In genomic region chr1:59657873-59658465, GRCh38 we compare ENCODE assay signal across 33 cellular contexts.
"Had no signal": no experiment of that assay in that cellular context is flagged by ENCODE, and none has a peak within 500 bp of the region (broad histone marks: within the 10 kb centered on the region; RNA-seq: fewer than 3 reads in every experiment).

No MANE protein-coding gene starts in this region.

- H3K27me3 ChIP-seq: adrenal gland, body of pancreas, brain microvascular endothelial cell, breast epithelium had no signal

- H3K4me1 ChIP-seq: adrenal gland, body of pancreas, breast epithelium had no signal

- DNase-seq: activated B cell treated with CpG ODN at 0.5 μM for 24 hours; activated CD4-positive, alpha-beta memory T cell treated with anti-CD3 and anti-CD28 coated beads for 36 hours; activated CD4-positive, alpha-beta T cell treated with anti-CD3 and anti-CD28 coated beads for 4 hours; activated CD4-positive, alpha-beta T cell treated with anti-CD3 and anti-CD28 coated beads, Interleukin-2, amount 10 ng/mL, durations not matched to agents 24 days and 14 days; activated CD4-positive, alpha-beta T cell treated with anti-CD3 and anti-CD28 coated beads, Interleukin-2, amount 50 U/mL, for 1 hour; activated CD4-positive, alpha-beta T cell treated with anti-CD3 and anti-CD28 coated beads, Interleukin-2, amount 50 U/mL, for 4 hours; activated CD4-positive, CD25-positive, alpha-beta regulatory T cell treated with anti-CD3 and anti-CD28 coated beads, Interleukin-2, amount 50 U/mL, for 72 hours; activated CD8-positive, alpha-beta memory T cell treated with anti-CD3 and anti-CD28 coated beads, Interleukin-2, amount 50 U/mL, for 4 hours; activated CD8-positive, alpha-beta T cell treated with anti-CD3 and anti-CD28 coated beads for 36 hours; activated effector memory CD4-positive, alpha-beta T cell treated with anti-CD3 and anti-CD28 coated beads, Interleukin-2, amount 50 U/mL, for 16 hours; activated gamma-delta T cell treated with Interleukin-2 at 50 U/mL for 16 hours; activated naive CD4-positive, alpha-beta T cell; activated naive CD4-positive, alpha-beta T cell treated with anti-CD3 and anti-CD28 coated beads for 36 hours; activated naive CD4-positive, alpha-beta T cell treated with anti-CD3 and anti-CD28 coated beads, Interleukin-2, amount 50 U/mL, for 16 hours; activated naive CD8-positive, alpha-beta T cell treated with anti-CD3 and anti-CD28 coated beads for 36 hours; activated T-cell treated with anti-CD3 and anti-CD28 coated beads for 4 hours; activated T-cell treated with anti-CD3 and anti-CD28 coated beads, Interleukin-2, amount 50 U/mL, for 1 hour; activated T-cell treated with anti-CD3 and anti-CD28 coated beads, Interleukin-2, amount 50 U/mL, for 4 hours; activated T-cell treated with anti-CD3 and anti-CD28 coated beads, Interleukin-2, amount 50 U/mL, for 72 hours; adrenal gland; amniotic stem cell; aorta; body of pancreas; brain microvascular endothelial cell; central memory CD4-positive, alpha-beta T cell; T-helper 2 cell; T-helper 9 cell had no signal

- H3K9me3 ChIP-seq: adrenal gland, body of pancreas, breast epithelium had no signal

- FAIRE-seq: astrocyte, TTC549 had no signal

- H3K27ac ChIP-seq: adrenal gland, body of pancreas, brain microvascular endothelial cell, breast epithelium, VCaP had no signal

- ATAC-seq: activated CD8-positive, alpha-beta T cell treated with anti-CD3 and anti-CD28 coated beads for 36 hours; activated naive CD4-positive, alpha-beta T cell treated with anti-CD3 and anti-CD28 coated beads, Interleukin-2, amount 50 U/mL, for 72 hours; activated T-cell treated with anti-CD3 and anti-CD28 coated beads, Interleukin-2, amount 50 U/mL, for 4 hours; activated T-cell treated with anti-CD3 and anti-CD28 coated beads, Interleukin-2, amount 50 U/mL, for 72 hours; activated T-helper 17 cell treated with anti-CD3 and anti-CD28 coated beads, Interleukin-2, amount 50 U/mL, for 72 hours; body of pancreas had no signal

- H3K4me3 ChIP-seq: adrenal gland, body of pancreas, breast epithelium had no signal

- H3K36me3 ChIP-seq: adrenal gland, brain microvascular endothelial cell, breast epithelium had no signal
